8 cellular contexts compared by ENCODE assay signal in the genomic region with DNA sequence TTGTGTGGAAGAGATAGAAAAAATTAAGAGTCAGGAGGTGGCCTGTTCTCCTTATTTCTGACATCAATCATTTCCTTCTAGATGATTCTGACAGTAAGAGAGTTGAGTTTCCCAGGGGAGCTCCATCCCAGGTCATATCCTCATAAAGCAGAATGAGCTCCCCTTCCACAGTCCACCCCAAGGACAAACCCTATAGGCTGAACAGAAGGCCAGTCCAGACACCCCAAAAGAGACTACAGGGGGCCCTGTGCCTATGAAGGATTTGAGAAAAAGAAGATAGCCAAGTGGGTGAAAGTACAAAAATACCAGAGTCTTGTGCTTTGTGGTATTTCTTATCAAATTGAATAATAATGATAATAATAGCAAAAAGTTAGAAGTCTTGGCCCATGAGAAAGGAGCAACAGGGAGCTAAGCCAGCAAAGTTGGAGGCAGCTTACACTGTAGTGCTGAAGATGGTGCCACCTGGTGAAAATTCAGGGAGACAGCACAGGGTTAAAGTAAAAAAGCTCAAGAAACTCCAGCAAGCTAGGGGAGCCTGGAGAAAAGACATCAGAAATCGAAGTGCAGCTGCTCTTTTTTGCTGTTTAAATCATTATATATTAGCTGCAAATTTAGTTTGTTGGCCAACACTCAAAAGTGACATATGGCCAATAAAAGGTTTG. TPM values are rescaled to one million over a fixed set of nuclear protein-coding genes. Genes with fewer than 3 reads are reported as not detected.
DNase-seq lines count a peak whose midpoint lies in the region; ATAC-seq and TF ChIP-seq lines count a peak whose summit lies in the region.

No MANE protein-coding gene starts in this region.

- H3K27ac ChIP-seq in Karpas-422 (ENCODE audit: low read length) = no peak overlapping the region

- H3K9me3 ChIP-seq in Karpas-422 (ENCODE audit: low read length) = no peaks in the 10 kb centered on the region

- no peaks in the 10 kb centered on the region for H3K36me3 ChIP-seq in Karpas-422 (ENCODE audit: insufficient read depth, low read length)

- peak; percentile 92 for ATAC-seq in SK-N-SH treated with all-trans-retinoic acid at 6 μM for 48 hours
- ATAC-seq in HG03139 (IDR thresholded peaks at IDR 0.05; ENCODE audit: unreplicated experiment) = no peak

- no peaks in the 10 kb centered on the region for H3K9me2 ChIP-seq in Karpas-422 (replicated peaks; ENCODE audit: insufficient read depth, low read length)

- no peaks in the 10 kb centered on the region for H3K79me2 ChIP-seq in Karpas-422 (ENCODE audit: low read length)

- in situ Hi-C loops in GM13977 (cut with MboI; ENCODE audit: low pct_unique_long_range_greater_than_20kb, low sequenced_read_pairs, unreplicated experiment) = no loop called here

- no peak overlapping the region for H2AFZ ChIP-seq in Karpas-422 (ENCODE audit: low read length)

- H3K9ac ChIP-seq in Karpas-422 (ENCODE audit: low read length) = no peak overlapping the region

- peak; percentile 59 for TF ChIP-seq CTCF in GM13977 (IDR thresholded peaks at IDR 0.05; ENCODE audit: extremely low read depth, insufficient read depth, missing control alignments)

- H4K20me1 ChIP-seq in Karpas-422 (ENCODE audit: insufficient read depth, low read depth, low read length) = no peaks in the 10 kb centered on the region

- H3K4me3 ChIP-seq in Karpas-422 (ENCODE audit: low read length) = no peak overlapping the region

- no peak overlapping the region for H3K4me2 ChIP-seq in Karpas-422 (ENCODE audit: low read depth, low read length, poor library complexity, severe bottlenecking)

- H3K4me1 ChIP-seq in Karpas-422 (ENCODE audit: low read length) = no peaks in the 10 kb centered on the region

- no peaks in the 10 kb centered on the region for H3K27me3 ChIP-seq in Karpas-422 (ENCODE audit: low read length)

- DNase-seq in GM13977 (ENCODE audit: low spot score) (peak; percentile 22), Karpas-422 (peak; percentile 59), left kidney (ENCODE audit: low read depth, low spot score) (peak; percentile 73), activated T-cell treated with anti-CD3 and anti-CD28 coated beads for 4 hours (no peak)
- no peak for DNase-seq in activated naive CD4-positive, alpha-beta T cell (lab: John Stamatoyannopoulos, UW)
- DNase-seq in NK-92 treated with Interleukin-12 subunit alpha and Interleukin-12 subunit beta, amount 100 ng/mL, for 24 hours (lab: John Stamatoyannopoulos, UW) = no peak

TF ChIP-seq in SK-N-SH treated with all-trans-retinoic acid at 6 μM for 48 hours, 23 proteins besides CTCF, POLR2A, EP300 and RAD21:
- TF ChIP-seq, protein P1, sequence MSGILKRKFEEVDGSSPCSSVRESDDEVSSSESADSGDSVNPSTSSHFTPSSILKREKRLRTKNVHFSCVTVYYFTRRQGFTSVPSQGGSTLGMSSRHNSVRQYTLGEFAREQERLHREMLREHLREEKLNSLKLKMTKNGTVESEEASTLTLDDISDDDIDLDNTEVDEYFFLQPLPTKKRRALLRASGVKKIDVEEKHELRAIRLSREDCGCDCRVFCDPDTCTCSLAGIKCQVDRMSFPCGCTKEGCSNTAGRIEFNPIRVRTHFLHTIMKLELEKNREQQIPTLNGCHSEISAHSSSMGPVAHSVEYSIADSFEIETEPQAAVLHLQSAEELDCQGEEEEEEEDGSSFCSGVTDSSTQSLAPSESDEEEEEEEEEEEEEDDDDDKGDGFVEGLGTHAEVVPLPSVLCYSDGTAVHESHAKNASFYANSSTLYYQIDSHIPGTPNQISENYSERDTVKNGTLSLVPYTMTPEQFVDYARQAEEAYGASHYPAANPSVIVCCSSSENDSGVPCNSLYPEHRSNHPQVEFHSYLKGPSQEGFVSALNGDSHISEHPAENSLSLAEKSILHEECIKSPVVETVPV (CRISPR knock-in tag; IDR thresholded peaks at IDR 0.05) = no peak
- TF ChIP-seq OSR1 (CRISPR knock-in tag; IDR thresholded peaks at IDR 0.05) (no peak), ZNF565 (CRISPR knock-in tag; conservative IDR thresholded peaks at IDR 0.05; ENCODE audit: low read depth) (no peak), ARNTL (CRISPR knock-in tag; IDR thresholded peaks at IDR 0.05; ENCODE audit: borderline replicate concordance, low read depth) (no peak), ZNF70 (CRISPR knock-in tag; IDR thresholded peaks at IDR 0.05) (no peak), GLIS3 (CRISPR knock-in tag; IDR thresholded peaks at IDR 0.05) (no peak), ZC3H10 (CRISPR knock-in tag; IDR thresholded peaks at IDR 0.05) (no peak), ISL1 (CRISPR knock-in tag; IDR thresholded peaks at IDR 0.05) (no peak), TCF4 (CRISPR knock-in tag; IDR thresholded peaks at IDR 0.05; ENCODE audit: borderline replicate concordance) (no peak), ZFP30 (CRISPR knock-in tag; IDR thresholded peaks at IDR 0.05) (no peak), TOX (CRISPR knock-in tag; IDR thresholded peaks at IDR 0.05; ENCODE audit: borderline replicate concordance) (no peak), SNAI2 (CRISPR knock-in tag; IDR thresholded peaks at IDR 0.05) (no peak), ZNF8 (CRISPR knock-in tag; IDR thresholded peaks at IDR 0.05) (no peak), ZFP3 (CRISPR knock-in tag; IDR thresholded peaks at IDR 0.05) (no peak)
- TF ChIP-seq, protein P2, sequence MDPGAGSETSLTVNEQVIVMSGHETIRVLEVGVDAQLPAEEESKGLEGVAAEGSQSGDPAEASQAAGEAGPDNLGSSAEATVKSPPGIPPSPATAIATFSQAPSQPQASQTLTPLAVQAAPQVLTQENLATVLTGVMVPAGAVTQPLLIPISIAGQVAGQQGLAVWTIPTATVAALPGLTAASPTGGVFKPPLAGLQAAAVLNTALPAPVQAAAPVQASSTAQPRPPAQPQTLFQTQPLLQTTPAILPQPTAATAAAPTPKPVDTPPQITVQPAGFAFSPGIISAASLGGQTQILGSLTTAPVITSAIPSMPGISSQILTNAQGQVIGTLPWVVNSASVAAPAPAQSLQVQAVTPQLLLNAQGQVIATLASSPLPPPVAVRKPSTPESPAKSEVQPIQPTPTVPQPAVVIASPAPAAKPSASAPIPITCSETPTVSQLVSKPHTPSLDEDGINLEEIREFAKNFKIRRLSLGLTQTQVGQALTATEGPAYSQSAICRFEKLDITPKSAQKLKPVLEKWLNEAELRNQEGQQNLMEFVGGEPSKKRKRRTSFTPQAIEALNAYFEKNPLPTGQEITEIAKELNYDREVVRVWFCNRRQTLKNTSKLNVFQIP (CRISPR knock-in tag; IDR thresholded peaks at IDR 0.05; ENCODE audit: borderline replicate concordance, low read depth) = no peak
- TF ChIP-seq, protein P3, sequence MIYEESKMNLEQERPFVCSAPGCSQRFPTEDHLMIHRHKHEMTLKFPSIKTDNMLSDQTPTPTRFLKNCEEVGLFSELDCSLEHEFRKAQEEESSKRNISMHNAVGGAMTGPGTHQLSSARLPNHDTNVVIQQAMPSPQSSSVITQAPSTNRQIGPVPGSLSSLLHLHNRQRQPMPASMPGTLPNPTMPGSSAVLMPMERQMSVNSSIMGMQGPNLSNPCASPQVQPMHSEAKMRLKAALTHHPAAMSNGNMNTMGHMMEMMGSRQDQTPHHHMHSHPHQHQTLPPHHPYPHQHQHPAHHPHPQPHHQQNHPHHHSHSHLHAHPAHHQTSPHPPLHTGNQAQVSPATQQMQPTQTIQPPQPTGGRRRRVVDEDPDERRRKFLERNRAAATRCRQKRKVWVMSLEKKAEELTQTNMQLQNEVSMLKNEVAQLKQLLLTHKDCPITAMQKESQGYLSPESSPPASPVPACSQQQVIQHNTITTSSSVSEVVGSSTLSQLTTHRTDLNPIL (CRISPR knock-in tag; IDR thresholded peaks at IDR 0.05; ENCODE audit: low read depth) = no peak
- TF ChIP-seq, protein P4, sequence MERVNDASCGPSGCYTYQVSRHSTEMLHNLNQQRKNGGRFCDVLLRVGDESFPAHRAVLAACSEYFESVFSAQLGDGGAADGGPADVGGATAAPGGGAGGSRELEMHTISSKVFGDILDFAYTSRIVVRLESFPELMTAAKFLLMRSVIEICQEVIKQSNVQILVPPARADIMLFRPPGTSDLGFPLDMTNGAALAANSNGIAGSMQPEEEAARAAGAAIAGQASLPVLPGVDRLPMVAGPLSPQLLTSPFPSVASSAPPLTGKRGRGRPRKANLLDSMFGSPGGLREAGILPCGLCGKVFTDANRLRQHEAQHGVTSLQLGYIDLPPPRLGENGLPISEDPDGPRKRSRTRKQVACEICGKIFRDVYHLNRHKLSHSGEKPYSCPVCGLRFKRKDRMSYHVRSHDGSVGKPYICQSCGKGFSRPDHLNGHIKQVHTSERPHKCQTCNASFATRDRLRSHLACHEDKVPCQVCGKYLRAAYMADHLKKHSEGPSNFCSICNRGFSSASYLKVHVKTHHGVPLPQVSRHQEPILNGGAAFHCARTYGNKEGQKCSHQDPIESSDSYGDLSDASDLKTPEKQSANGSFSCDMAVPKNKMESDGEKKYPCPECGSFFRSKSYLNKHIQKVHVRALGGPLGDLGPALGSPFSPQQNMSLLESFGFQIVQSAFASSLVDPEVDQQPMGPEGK (CRISPR knock-in tag; IDR thresholded peaks at IDR 0.05; ENCODE audit: borderline replicate concordance) = no peak

RNA-seq across cellular contexts. Expression of a gene that starts 35.9 kb away (rescaled TPM):
- total RNA-seq in Karpas-422 (2014; rRNA removed; shearing (Covaris generic); ENCODE audit: low replicate concordance) = not detected in 2 replicates

Comparison
In these comparisons a context has a peak if more than half of its experiments do, and no peak if none do; other contexts are left out.
1. DNase-seq: peak in GM13977 (single experiment), Karpas-422 (single experiment) and left kidney (single experiment); none in activated naive CD4-positive, alpha-beta T cell (0 of 4), NK-92 treated with Interleukin-12 subunit alpha and Interleukin-12 subunit beta, amount 100 ng/mL, for 24 hours (single experiment) and activated T-cell treated with anti-CD3 and anti-CD28 coated beads for 4 hours (single experiment).